8 cellular contexts compared by ENCODE assay signal in the genomic region with DNA sequence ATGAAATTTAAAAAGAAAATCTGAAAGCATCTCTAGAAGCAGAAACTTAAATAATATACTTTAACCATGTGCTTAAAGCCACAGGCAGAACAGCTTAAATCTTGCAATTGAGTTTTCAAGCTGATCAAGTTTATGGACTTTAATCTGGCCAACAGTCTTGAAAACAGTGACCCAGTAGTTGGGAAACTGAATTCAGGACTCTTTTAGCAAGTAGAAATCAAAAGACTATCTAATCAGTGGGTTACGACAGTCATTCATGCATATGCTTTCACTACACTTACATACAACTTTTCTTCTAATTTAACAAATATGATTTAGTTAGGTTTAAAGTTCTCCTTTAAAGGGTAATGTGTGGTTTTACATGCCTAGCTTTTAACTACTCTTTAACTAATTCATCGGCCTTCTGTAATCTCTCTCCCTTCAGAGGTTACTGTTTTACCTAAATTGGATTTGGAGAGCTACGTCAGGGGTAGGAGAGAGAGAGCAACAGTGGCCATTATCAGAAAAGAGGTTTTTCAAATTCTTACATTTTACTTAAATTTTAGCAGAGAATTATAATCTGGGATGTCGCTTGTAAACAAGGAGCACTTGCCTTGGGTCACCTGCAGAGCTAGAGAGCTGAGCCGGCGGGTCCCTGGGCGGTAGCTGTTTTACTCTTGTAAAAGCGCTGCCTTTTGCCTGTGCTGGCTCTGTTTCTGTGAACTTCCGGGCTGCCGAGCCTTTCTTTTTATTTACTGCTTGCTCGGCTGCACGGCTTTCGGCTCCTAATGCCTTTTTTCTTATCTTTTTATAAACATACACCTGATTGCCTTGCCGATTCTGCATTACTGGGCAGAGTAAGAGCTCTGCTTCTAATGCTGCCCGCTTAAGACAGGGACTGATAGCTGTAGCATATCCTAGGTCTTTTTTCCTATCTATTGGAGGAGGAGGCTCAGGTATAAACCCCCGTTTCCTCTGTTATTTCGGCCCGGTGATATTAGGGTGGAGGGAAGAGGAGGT. TPM values are rescaled to one million over a fixed set of nuclear protein-coding genes. Genes with fewer than 3 reads are reported as not detected.
DNase-seq lines count a peak whose midpoint lies in the region; ATAC-seq and TF ChIP-seq lines count a peak whose summit lies in the region.

No MANE protein-coding gene starts in this region.

- no peaks in the 10 kb centered on the region for H3K9me3 ChIP-seq in esophagus squamous epithelium
- no peaks in the 10 kb centered on the region for H3K9me3 ChIP-seq in neuron (ENCODE audit: low read length)
- H3K9me3 ChIP-seq in thoracic aorta, result no peaks in the 10 kb centered on the region

- intact Hi-C loops in esophagus squamous epithelium (cut with DNase I), result no loop called here

- peaks cover 0 to 20% (median 8%) of the 10 kb centered on the region in 3 donors for H3K4me1 ChIP-seq in esophagus squamous epithelium
- H3K4me1 ChIP-seq in neuron (ENCODE audit: insufficient read depth, low read length), result peaks cover 6% of the 10 kb centered on the region
- H3K4me1 ChIP-seq in thoracic aorta (ENCODE audit: control insufficient read depth in 1 of 2, low read depth in 2 of 2), result peaks cover 0 to 10% of the 10 kb centered on the region in 2 donors

- peak overlapping the region; percentile 0 to 63 (median 56) for H3K27ac ChIP-seq in esophagus squamous epithelium
- H3K27ac ChIP-seq in thoracic aorta, result no peak overlapping the region

- H3K36me3 ChIP-seq in esophagus squamous epithelium (no peaks in the 10 kb centered on the region), neuron (ENCODE audit: insufficient read depth, low read length) (no peaks in the 10 kb centered on the region), thoracic aorta (no peaks in the 10 kb centered on the region)

- peak in 1 of 4 donors; percentile 34 for TF ChIP-seq POLR2A in esophagus squamous epithelium (IDR thresholded peaks at IDR 0.05)

- DNase-seq in G401 (ENCODE audit: low spot score) (peak; percentile 45), NCI-H1105 (lab: John Stamatoyannopoulos, UW) (peak; percentile 15), esophagus squamous epithelium (lab: John Stamatoyannopoulos, UW) (no peak), thoracic aorta (ENCODE audit: low spot score) (no peak), NCI-H748 (lab: John Stamatoyannopoulos, UW; ENCODE audit: unreplicated experiment) (no peak)
- DNase-seq in activated CD8-positive, alpha-beta memory T cell treated with anti-CD3 and anti-CD28 coated beads, Interleukin-2, amount 50 U/mL, for 24 hours (ENCODE audit: extremely low read depth), result peak; percentile 13

- H3K27me3 ChIP-seq in esophagus squamous epithelium (peaks cover 0 to 19% (median 0%) of the 10 kb centered on the region in 4 donors), neuron (ENCODE audit: insufficient read depth, low read length) (peaks cover 29% of the 10 kb centered on the region), thoracic aorta (replicated peaks; ENCODE audit: insufficient read depth) (no peaks in the 10 kb centered on the region)

- H3K4me3 ChIP-seq in esophagus squamous epithelium (peak overlapping the region; percentile 9 to 50 (median 45)), neuron (ENCODE audit: low read length) (peak overlapping the region; percentile 42), thoracic aorta (peak overlapping the region; percentile 75)

- 8 to 9% methylated on average over 18 of the region's 18 CpGs for WGBS in esophagus squamous epithelium, 2 donors

- TF ChIP-seq CTCF in esophagus squamous epithelium (IDR thresholded peaks at IDR 0.05), result no peak
- no peak for TF ChIP-seq CTCF in thoracic aorta (IDR thresholded peaks at IDR 0.05)

- peak overlapping the region; percentile 86 for H2AFZ ChIP-seq in neuron (ENCODE audit: low read depth, low read length)

- ATAC-seq in GM21786 (IDR thresholded peaks at IDR 0.05; ENCODE audit: unreplicated experiment) (peak; percentile 72), thoracic aorta (ENCODE audit: insufficient number of reproducible peaks, low FRiP score, low read depth) (no peak)

- in situ Hi-C loops in G401 (cut with HindIII; ENCODE audit: low sequenced_read_pairs), result no loop called here

RNA-seq across cellular contexts. Expression of a gene that starts 17.4 kb away (rescaled TPM):
- total RNA-seq in G401 (2014; rRNA removed; shearing (Covaris generic)), result not detected in 2 replicates
- total RNA-seq in esophagus squamous epithelium (100 to 1,000 TPM in 1 of 4 donors, 10 to 100 TPM in 1, 1 to 10 TPM in 2; 2.7 to 121 (median 23.2) TPM), thoracic aorta (10 to 100 TPM; 91.2 to 99.9 TPM)

RNA-seq across cellular contexts. Expression of a gene that starts 28.8 kb away (rescaled TPM):
- total RNA-seq in G401 (2014; rRNA removed; shearing (Covaris generic)), result 37.8 and 60.3 TPM in 2 replicates
- total RNA-seq in esophagus squamous epithelium (10 to 100 TPM; 15.0 to 36.9 (median 26.2) TPM), thoracic aorta (1 to 10 TPM; 5.7 to 9.7 TPM)

Comparison
In these comparisons a context has a peak if more than half of its experiments do, and no peak if none do; other contexts are left out.
1. DNase-seq: peak in G401 (single experiment), NCI-H1105 (single experiment) and activated CD8-positive, alpha-beta memory T cell treated with anti-CD3 and anti-CD28 coated beads, Interleukin-2, amount 50 U/mL, for 24 hours (single experiment); none in esophagus squamous epithelium (single experiment), thoracic aorta (single experiment) and NCI-H748 (single experiment).
2. H3K27ac ChIP-seq: peak in esophagus squamous epithelium (4 of 4); none in thoracic aorta (0 of 2).
3. Peak in every context shown above with its lines, with median percentiles within 50 percentile points of each other: H3K4me3 ChIP-seq.